20 cellular contexts compared by ENCODE assay signal in genomic region chr14:83163016-83163415, GRCh38.
DNase-seq lines count a peak whose midpoint lies in the region; ATAC-seq and TF ChIP-seq lines count a peak whose summit lies in the region.
"Had no signal": no experiment of that assay in that cellular context is flagged by ENCODE, and none has a peak within 500 bp of the region (broad histone marks: within the 10 kb centered on the region; RNA-seq: fewer than 3 reads in every experiment).

No MANE protein-coding gene starts in this region.

- intact Hi-C loops in body of pancreas (cut with DNase I), result no loop called here
- intact Hi-C loops in activated T-helper 2 cell treated with anti-CD3 and anti-CD28 coated beads, Interferon-gamma antibody, Interleukin-2, Interleukin-4, amounts not matched to agents 10 μg/mL and 5 μg/mL and 100 μg/mL, durations not matched to agents 14 hours and 24 hours and 36 hours (cut with micrococcal nuclease), result no loop called here

- no peak for DNase-seq in activated naive CD4-positive, alpha-beta T cell treated with Interleukin-2 at 50 U/mL for 16 hours
- DNase-seq in body of pancreas, result no peak
- peak; percentile 23 for DNase-seq in kidney glomerular epithelial cell (lab: John Stamatoyannopoulos, UW)
- no peak for DNase-seq in coronary artery (ENCODE audit: low spot score)
- DNase-seq in activated T-helper 2 cell treated with anti-CD3 and anti-CD28 coated beads, Interferon-gamma antibody, Interleukin-2, Interleukin-4, amounts not matched to agents 10 μg/mL and 5 μg/mL and 100 μg/mL, durations not matched to agents 14 hours and 24 hours and 36 hours (ENCODE audit: low spot score), result no peak
- DNase-seq in HPDE6-E6E7 (ENCODE audit: extremely low spot score), result no peak
- DNase-seq: CD4-positive, CD25-positive, alpha-beta regulatory T cell; DMS79; KG1; NCI-H1048; NCI-H1436 treated with DMSO at 0.1 percent for 48 hours; NCI-H2029 treated with DMSO at 0.1 percent for 48 hours; NCI-H2171 treated with DMSO at 0.1 percent for 48 hours; NCI-H446 treated with DMSO at 0.1 percent for 48 hours; NK-92 treated with Interleukin-12 subunit alpha and Interleukin-12 subunit beta, amount 100 ng/mL, for 24 hours had no signal

- WGBS in body of pancreas, 2 donors, result 29 to 34% methylated on average over 4 of the region's 4 CpGs

- H3K4me3 ChIP-seq in body of pancreas (no peak overlapping the region), coronary artery (no peak overlapping the region)

- H3K4me3 Mint-ChIP-seq in activated naive CD4-positive, alpha-beta T cell treated with anti-CD3 and anti-CD28 coated beads, Interleukin-2, amount 50 U/mL, for 24 hours, result no peak overlapping the region
- H3K4me3 Mint-ChIP-seq in activated T-helper 2 cell treated with anti-CD3 and anti-CD28 coated beads, Interferon-gamma antibody, Interleukin-2, Interleukin-4, amounts not matched to agents 10 μg/mL and 5 μg/mL and 100 μg/mL, durations not matched to agents 14 hours and 24 hours and 36 hours (ENCODE audit: low read depth), result no peak overlapping the region
- H3K4me3 Mint-ChIP-seq: B cell; CD4-positive, CD25-positive, alpha-beta regulatory T cell had no signal

- H3K27me3 Mint-ChIP-seq in activated naive CD4-positive, alpha-beta T cell treated with anti-CD3 and anti-CD28 coated beads, Interleukin-2, amount 50 U/mL, for 24 hours, result no peaks in the 10 kb centered on the region
- no peaks in the 10 kb centered on the region for H3K27me3 Mint-ChIP-seq in activated T-helper 2 cell treated with anti-CD3 and anti-CD28 coated beads, Interferon-gamma antibody, Interleukin-2, Interleukin-4, amounts not matched to agents 10 μg/mL and 5 μg/mL and 100 μg/mL, durations not matched to agents 14 hours and 24 hours and 36 hours (ENCODE audit: low read depth)
- H3K27me3 Mint-ChIP-seq: B cell had no signal

- peak; percentile 24 for ATAC-seq in body of pancreas
- ATAC-seq in GM19452 (IDR thresholded peaks at IDR 0.05; ENCODE audit: unreplicated experiment), result no peak
- ATAC-seq: HCT116 had no signal

- no peaks in the 10 kb centered on the region for H3K9me3 ChIP-seq in body of pancreas

- no peak for TF ChIP-seq POLR2A in body of pancreas (IDR thresholded peaks at IDR 0.05)

- H3K9me3 Mint-ChIP-seq in activated naive CD4-positive, alpha-beta T cell treated with anti-CD3 and anti-CD28 coated beads, Interleukin-2, amount 50 U/mL, for 24 hours, result peaks cover 8% of the 10 kb centered on the region
- peaks cover 12% of the 10 kb centered on the region for H3K9me3 Mint-ChIP-seq in activated T-helper 2 cell treated with anti-CD3 and anti-CD28 coated beads, Interferon-gamma antibody, Interleukin-2, Interleukin-4, amounts not matched to agents 10 μg/mL and 5 μg/mL and 100 μg/mL, durations not matched to agents 14 hours and 24 hours and 36 hours

- peak overlapping the region; percentile 23 for H3K27ac Mint-ChIP-seq in activated naive CD4-positive, alpha-beta T cell treated with anti-CD3 and anti-CD28 coated beads, Interleukin-2, amount 50 U/mL, for 24 hours
- H3K27ac Mint-ChIP-seq in activated T-helper 2 cell treated with anti-CD3 and anti-CD28 coated beads, Interferon-gamma antibody, Interleukin-2, Interleukin-4, amounts not matched to agents 10 μg/mL and 5 μg/mL and 100 μg/mL, durations not matched to agents 14 hours and 24 hours and 36 hours, result no peak overlapping the region
- H3K27ac Mint-ChIP-seq: B cell; CD4-positive, CD25-positive, alpha-beta regulatory T cell had no signal

- H3K36me3 ChIP-seq in body of pancreas (replicated peaks in 1 of 2; ENCODE audit: insufficient read depth in 1 of 2, low read depth in 2 of 2), result no peaks in the 10 kb centered on the region

- H3K36me3 Mint-ChIP-seq in activated naive CD4-positive, alpha-beta T cell treated with anti-CD3 and anti-CD28 coated beads, Interleukin-2, amount 50 U/mL, for 24 hours, result no peaks in the 10 kb centered on the region
- H3K36me3 Mint-ChIP-seq in activated T-helper 2 cell treated with anti-CD3 and anti-CD28 coated beads, Interferon-gamma antibody, Interleukin-2, Interleukin-4, amounts not matched to agents 10 μg/mL and 5 μg/mL and 100 μg/mL, durations not matched to agents 14 hours and 24 hours and 36 hours (ENCODE audit: low read depth), result no peaks in the 10 kb centered on the region
- H3K36me3 Mint-ChIP-seq: CD4-positive, CD25-positive, alpha-beta regulatory T cell had no signal

- H3K27ac ChIP-seq in body of pancreas (peak overlapping the region in 2 of 4 donors; percentile 1 to 5), coronary artery (no peak overlapping the region)
- H3K27ac ChIP-seq: 22Rv1 had no signal

- peaks cover 5% of the 10 kb centered on the region for H3K4me1 ChIP-seq in body of pancreas

- H3K27me3 ChIP-seq in body of pancreas, result no peaks in the 10 kb centered on the region

- TF ChIP-seq CTCF in body of pancreas (IDR thresholded peaks at IDR 0.05), result no peak
- no peak for TF ChIP-seq CTCF in coronary artery (IDR thresholded peaks at IDR 0.05)

- H3K4me1 Mint-ChIP-seq in activated naive CD4-positive, alpha-beta T cell treated with anti-CD3 and anti-CD28 coated beads, Interleukin-2, amount 50 U/mL, for 24 hours, result no peaks in the 10 kb centered on the region
- H3K4me1 Mint-ChIP-seq in activated T-helper 2 cell treated with anti-CD3 and anti-CD28 coated beads, Interferon-gamma antibody, Interleukin-2, Interleukin-4, amounts not matched to agents 10 μg/mL and 5 μg/mL and 100 μg/mL, durations not matched to agents 14 hours and 24 hours and 36 hours (ENCODE audit: low read depth), result no peaks in the 10 kb centered on the region
- H3K4me1 Mint-ChIP-seq: B cell; CD4-positive, CD25-positive, alpha-beta regulatory T cell had no signal
